Comparison of ENCODE assay signal across 8 cellular contexts in genomic region chr1:228457396-228458176, GRCh38. TPM values are rescaled to one million over a fixed set of nuclear protein-coding genes. Genes with fewer than 3 reads are reported as not detected.
A peak's percentile ranks its signal among the peaks of the same experiment; 100 is the strongest.
DNase-seq lines count a peak whose midpoint lies in the region; ATAC-seq, FAIRE-seq and TF ChIP-seq lines count a peak whose summit lies in the region.

No MANE protein-coding gene starts in this region.

- H3K27me3 Mint-ChIP-seq in naive thymus-derived CD4-positive, alpha-beta T cell: peaks cover 0 to 7% (median 2%) of the 10 kb centered on the region in 5 donors
- H3K27me3 Mint-ChIP-seq in stimulated activated memory B cell treated with anti-CD40 and anti-IgM and Interleukin-4, amounts not matched to agents 10 μg/mL and 1 μg/mL and 100 μg/mL, for 72 hours: peaks cover 13% of the 10 kb centered on the region

- peak overlapping the region; percentile 80 to 97 (median 94) for H3K4me3 Mint-ChIP-seq in naive thymus-derived CD4-positive, alpha-beta T cell
- peak overlapping the region; percentile 92 for H3K4me3 Mint-ChIP-seq in stimulated activated memory B cell treated with anti-CD40 and anti-IgM and Interleukin-4, amounts not matched to agents 10 μg/mL and 1 μg/mL and 100 μg/mL, for 72 hours

- H3K4me1 Mint-ChIP-seq in naive thymus-derived CD4-positive, alpha-beta T cell: peaks cover 26 to 64% (median 42%) of the 10 kb centered on the region in 7 donors
- H3K4me1 Mint-ChIP-seq in stimulated activated memory B cell treated with anti-CD40 and anti-IgM and Interleukin-4, amounts not matched to agents 10 μg/mL and 1 μg/mL and 100 μg/mL, for 72 hours: peaks cover 33% of the 10 kb centered on the region

- H3K36me3 Mint-ChIP-seq in naive thymus-derived CD4-positive, alpha-beta T cell: peaks cover 0 to 13% (median 4%) of the 10 kb centered on the region in 5 donors
- H3K36me3 Mint-ChIP-seq in stimulated activated memory B cell treated with anti-CD40 and anti-IgM and Interleukin-4, amounts not matched to agents 10 μg/mL and 1 μg/mL and 100 μg/mL, for 72 hours: peaks cover 7% of the 10 kb centered on the region

- BruUV-seq in PC-3 (replicated peaks; lab: Mats Ljungman, UMichigan): TSS peak; percentile 69

- CTCF ChIA-PET in PC-3 (lab: Charles Lee): interaction anchor here (0.6 kb wide), 2 partner anchors 58 to 61 kb away, joined by 3 read pairs; no protein-coding TSS in a partner anchor
- CTCF ChIA-PET in naive thymus-derived CD4-positive, alpha-beta T cell (lab: Charles Lee): interaction anchor here (0.5 to 2.2 kb wide), 3 partner anchors 12 to 288 kb away, joined by 3 to 4 read pairs (median 3); no protein-coding TSS in a partner anchor

- H3K4me3 ChIP-seq in PC-3 (ENCODE audit: low read length): peak overlapping the region; percentile 87
- peak overlapping the region; percentile 78 for H3K4me3 ChIP-seq in naive thymus-derived CD4-positive, alpha-beta T cell (ENCODE audit: low read length)

- H3K27ac Mint-ChIP-seq in naive thymus-derived CD4-positive, alpha-beta T cell: peak overlapping the region; percentile 93 to 99 (median 98)
- H3K27ac Mint-ChIP-seq in stimulated activated memory B cell treated with anti-CD40 and anti-IgM and Interleukin-4, amounts not matched to agents 10 μg/mL and 1 μg/mL and 100 μg/mL, for 72 hours: peak overlapping the region; percentile 88

- H3K27me3 ChIP-seq in PC-3 (ENCODE audit: low read length): no peaks in the 10 kb centered on the region
- H3K27me3 ChIP-seq in naive thymus-derived CD4-positive, alpha-beta T cell (ENCODE audit: control insufficient read depth in 2 of 2, insufficient read depth in 2 of 2, low read length in 2 of 2): no peaks in the 10 kb centered on the region

- H3K27ac ChIP-seq in PC-3 (ENCODE audit: low read length): peak overlapping the region; percentile 64
- peak overlapping the region; percentile 87 for H3K27ac ChIP-seq in naive thymus-derived CD4-positive, alpha-beta T cell (ENCODE audit: low read depth, low read length)

- H3K9me2 ChIP-seq in PC-3 (replicated peaks; ENCODE audit: low read length): no peaks in the 10 kb centered on the region

- FAIRE-seq in D721Med (lab: Jason Lieb, UNC): peak; percentile 91

- ATAC-seq in GM21423 (IDR thresholded peaks at IDR 0.05; ENCODE audit: unreplicated experiment) (peak; percentile 91), PC-3 (peak; percentile 86)
- peak; percentile 88 for ATAC-seq in naive thymus-derived CD4-positive, alpha-beta T cell
- ATAC-seq in stimulated activated memory B cell treated with anti-CD40 and anti-IgM and Interleukin-4, amounts not matched to agents 10 μg/mL and 1 μg/mL and 100 μg/mL, for 72 hours: peak; percentile 96

- POLR2A ChIA-PET in PC-3 (lab: Charles Lee; ENCODE audit: unreplicated experiment): interaction anchor here (0.6 to 1.1 kb wide), 4 partner anchors 29 to 670 kb away, joined by 3 to 7 read pairs (median 4); no protein-coding TSS in a partner anchor
- POLR2A ChIA-PET in naive thymus-derived CD4-positive, alpha-beta T cell (lab: Charles Lee): interaction anchor here (0.6 to 6.3 kb wide), 10 partner anchors 12 to 358 kb away, joined by 3 to 38 read pairs (median 4); partner anchors contain the start of genes IBA57, RNF187 and TRIM11

- TF ChIP-seq CTCF in D721Med (IDR thresholded peaks at IDR 0.05; ENCODE audit: insufficient read depth, missing control alignments) (no peak), PC-3 (conservative IDR thresholded peaks at IDR 0.05; ENCODE audit: low read depth, low read length) (peak; percentile 56)

- H4K20me1 ChIP-seq in PC-3 (ENCODE audit: low read length): peaks cover 15% of the 10 kb centered on the region

- DNase-seq in D721Med (ENCODE audit: insufficient read length, low spot score) (peak; percentile 96), HUDEP-2 (lab: John Stamatoyannopoulos, UW; ENCODE audit: unreplicated experiment in 76 of 76) (peak; percentile 46 to 99 (median 90)), PC-3 (peak; percentile 100), activated T-helper 1 cell treated with Interleukin-2 at 50 U/mL for 16 hours (ENCODE audit: low read depth) (peak; percentile 66), fibroblast of gingiva (ENCODE audit: low read depth) (peak; percentile 97)
- peak; percentile 61 to 95 (median 88) for DNase-seq in naive thymus-derived CD4-positive, alpha-beta T cell

- intact Hi-C loops in PC-3 (cut with micrococcal nuclease): loop anchor here (1.0 to 5.0 kb wide), 7 partner anchors 51 to 290 kb away; partner anchors contain the start of genes IBA57 and TRIM11
- intact Hi-C loops in naive thymus-derived CD4-positive, alpha-beta T cell (cut with micrococcal nuclease): loop anchor here (1.0 to 10.0 kb wide), 26 partner anchors 8 to 1170 kb away; partner anchors contain the start of genes GUK1 (in 2 of the 2), MRPL55 (in 2 of the 2), NUP133 (in 2 of the 2) and RNF187 (in 2 of the 2)

- H3K4me2 ChIP-seq in PC-3 (ENCODE audit: low read length): peak overlapping the region; percentile 85

- peak overlapping the region; percentile 63 for H2AFZ ChIP-seq in PC-3 (ENCODE audit: low read length)

- H3K79me2 ChIP-seq in PC-3 (ENCODE audit: low read length): peaks cover 29% of the 10 kb centered on the region

- H3K36me3 ChIP-seq in PC-3 (ENCODE audit: low read depth, low read length): no peaks in the 10 kb centered on the region
- no peaks in the 10 kb centered on the region for H3K36me3 ChIP-seq in naive thymus-derived CD4-positive, alpha-beta T cell (ENCODE audit: control insufficient read depth in 2 of 3, insufficient read depth in 3 of 3, low read length in 3 of 3)

- H3F3A ChIP-seq in PC-3 (ENCODE audit: low read length, unreplicated experiment): no peaks in the 10 kb centered on the region

- H3K9ac ChIP-seq in PC-3 (ENCODE audit: low read length): peak overlapping the region; percentile 80

- H3K4me1 ChIP-seq in PC-3 (ENCODE audit: insufficient read depth, low read length): peaks cover 15% of the 10 kb centered on the region; the same call in 1 of the 2 replicates
- H3K4me1 ChIP-seq in naive thymus-derived CD4-positive, alpha-beta T cell (ENCODE audit: control insufficient read depth in 2 of 2, insufficient read depth in 2 of 2, low read length in 2 of 2): peaks cover 14 to 17% of the 10 kb centered on the region in 2 donors

- H3K9me3 ChIP-seq in PC-3 (ENCODE audit: low read length): no peaks in the 10 kb centered on the region
- H3K9me3 ChIP-seq in naive thymus-derived CD4-positive, alpha-beta T cell (ENCODE audit: control insufficient read depth in 2 of 3, low read length in 3 of 3): no peaks in the 10 kb centered on the region

- peaks cover 0 to 10% (median 0%) of the 10 kb centered on the region in 11 donors for H3K9me3 Mint-ChIP-seq in naive thymus-derived CD4-positive, alpha-beta T cell
- no peaks in the 10 kb centered on the region for H3K9me3 Mint-ChIP-seq in stimulated activated memory B cell treated with anti-CD40 and anti-IgM and Interleukin-4, amounts not matched to agents 10 μg/mL and 1 μg/mL and 100 μg/mL, for 72 hours

RNA-seq across cellular contexts. Expression of gene RNF187, which starts 29.6 kb away (rescaled TPM):
- 97.7 and 157 TPM in 2 replicates for total RNA-seq in PC-3 (2014; rRNA removed)
- total RNA-seq in naive thymus-derived CD4-positive, alpha-beta T cell: 100 to 1,000 TPM in 1 of 5 experiments, 10 to 100 TPM in 4; 64.4 to 133 (median 69.0) TPM
- polyA plus RNA-seq in naive thymus-derived CD4-positive, alpha-beta T cell: 10 to 100 TPM; 16.5 to 46.1 TPM

RNA-seq across cellular contexts. Expression of gene TRIM17, which starts 40.9 kb away (rescaled TPM):
- not detected in 2 replicates for total RNA-seq in PC-3 (2014; rRNA removed)
- 1 to 10 TPM in 3 of 5 experiments, under 1 TPM in 2; 0.92 to 2.5 (median 1.8) TPM for total RNA-seq in naive thymus-derived CD4-positive, alpha-beta T cell
- polyA plus RNA-seq in naive thymus-derived CD4-positive, alpha-beta T cell: under 1 TPM; 0.18 to 0.44 TPM

RNA-seq across cellular contexts. Expression of gene TRIM11, which starts 51.0 kb away (rescaled TPM):
- total RNA-seq in PC-3 (2014; rRNA removed): 48.3 and 94.6 TPM in 2 replicates
- 10 to 100 TPM; 36.0 to 64.9 (median 48.2) TPM for total RNA-seq in naive thymus-derived CD4-positive, alpha-beta T cell
- 10 to 100 TPM; 11.8 to 22.4 TPM for polyA plus RNA-seq in naive thymus-derived CD4-positive, alpha-beta T cell

Comparison
In these comparisons a context has a peak if more than half of its experiments do, and no peak if none do; other contexts are left out.
1. Peak in every context shown above with its lines: DNase-seq, ATAC-seq, H3K4me3 ChIP-seq and H3K27ac ChIP-seq.